Comparison of ENCODE assay signal across 2 cellular contexts in genomic region chr7:83162402-83163256, GRCh38.
TF ChIP-seq lines count a peak whose summit lies in the region.

PCLO (minus strand) TSS chr7:83162884; CDS start chr7:83162592, 292 bp downstream.

TF ChIP-seq in WTC11, 78 proteins besides CTCF, POLR2A, EP300 and RAD21 (continued from another document and continues in another):
- TF ChIP-seq ARID4B (CRISPR knock-in tag; IDR thresholded peaks at IDR 0.05; ENCODE audit: borderline replicate concordance) (peak; percentile 96), USF1 (CRISPR knock-in tag; IDR thresholded peaks at IDR 0.05) (peak; percentile 85; the same call in 1 of the 2 replicates), FOXJ3 (CRISPR knock-in tag; IDR thresholded peaks at IDR 0.05; ENCODE audit: borderline replicate concordance) (no peak), ETV6 (CRISPR knock-in tag; IDR thresholded peaks at IDR 0.05) (no peak), CBFB (CRISPR knock-in tag; IDR thresholded peaks at IDR 0.05; ENCODE audit: low read depth) (peak; percentile 88; the same call in 1 of the 2 replicates), MLX (CRISPR knock-in tag; IDR thresholded peaks at IDR 0.05) (no peak), SMAD3 (CRISPR knock-in tag; IDR thresholded peaks at IDR 0.05; ENCODE audit: borderline replicate concordance) (peak; percentile 91; the same call in 1 of the 2 replicates), ZBTB21 (CRISPR knock-in tag; IDR thresholded peaks at IDR 0.05; ENCODE audit: borderline replicate concordance) (peak; percentile 44; the same call in 1 of the 2 replicates), E2F5 (CRISPR knock-in tag; IDR thresholded peaks at IDR 0.05) (0 out of 2 replicates have a peak, but pooled peaks have one; percentile 45), ESRRA (CRISPR knock-in tag; IDR thresholded peaks at IDR 0.05; ENCODE audit: borderline replicate concordance) (peak; percentile 87; the same call in 1 of the 2 replicates), FOXP4 (CRISPR knock-in tag; IDR thresholded peaks at IDR 0.05) (peak; percentile 66; the same call in 1 of the 2 replicates), FOXP1 (CRISPR knock-in tag; IDR thresholded peaks at IDR 0.05; ENCODE audit: borderline replicate concordance) (peak; percentile 80; the same call in 1 of the 2 replicates), JUN (CRISPR knock-in tag; IDR thresholded peaks at IDR 0.05) (peak; percentile 78; the same call in 1 of the 2 replicates), TEAD1 (CRISPR knock-in tag; IDR thresholded peaks at IDR 0.05) (peak; percentile 91), GRHL2 (CRISPR knock-in tag; IDR thresholded peaks at IDR 0.05; ENCODE audit: insufficient replicate concordance, severe bottlenecking) (no peak), CREM (CRISPR knock-in tag; IDR thresholded peaks at IDR 0.05) (peak; percentile 69; the same call in 1 of the 2 replicates), NFE2L1 (CRISPR knock-in tag; IDR thresholded peaks at IDR 0.05) (peak; percentile 63; the same call in 1 of the 2 replicates), USF2 (CRISPR knock-in tag; IDR thresholded peaks at IDR 0.05) (peak; percentile 84)

TF ChIP-seq in HepG2, 621 proteins besides CTCF, POLR2A, EP300 and RAD21 (continued from another document and continues in another):
- TF ChIP-seq AKAP8 (CRISPR knock-in tag; IDR thresholded peaks at IDR 0.05) (no peak), BATF2 (CRISPR knock-in tag; IDR thresholded peaks at IDR 0.05) (0 out of 2 replicates have a peak, but pooled peaks have one; percentile 25), NFE2L1 (CRISPR knock-in tag; IDR thresholded peaks at IDR 0.05; ENCODE audit: borderline replicate concordance) (no peak), GMEB1 (CRISPR knock-in tag; IDR thresholded peaks at IDR 0.05; ENCODE audit: borderline replicate concordance) (peak; percentile 47; the same call in 1 of the 2 replicates), TMF1 (CRISPR knock-in tag; IDR thresholded peaks at IDR 0.05; ENCODE audit: low read depth) (no peak), ZNF567 (CRISPR knock-in tag; IDR thresholded peaks at IDR 0.05; ENCODE audit: borderline replicate concordance) (peak; percentile 62; the same call in 1 of the 2 replicates), PHF5A (CRISPR knock-in tag; IDR thresholded peaks at IDR 0.05; ENCODE audit: low read depth, unreplicated experiment) (no peak), DNMT1 (CRISPR knock-in tag; IDR thresholded peaks at IDR 0.05) (no peak), ZSCAN25 (CRISPR knock-in tag; IDR thresholded peaks at IDR 0.05) (0 out of 2 replicates have a peak, but pooled peaks have one; percentile 26), BORCS8-MEF2B (CRISPR knock-in tag; IDR thresholded peaks at IDR 0.05) (0 out of 2 replicates have a peak, but pooled peaks have one; percentile 34), THAP11 (CRISPR knock-in tag; IDR thresholded peaks at IDR 0.05) (peak; percentile 76), ZNF772 (CRISPR knock-in tag; IDR thresholded peaks at IDR 0.05) (peak; percentile 79; the same call in 1 of the 2 replicates), ZNF800 (CRISPR knock-in tag; IDR thresholded peaks at IDR 0.05) (no peak), CSRNP1 (CRISPR knock-in tag; IDR thresholded peaks at IDR 0.05) (0 out of 2 replicates have a peak, but pooled peaks have one; percentile 44), ZNF790 (CRISPR knock-in tag; IDR thresholded peaks at IDR 0.05; ENCODE audit: borderline replicate concordance) (peak; percentile 77; the same call in 1 of the 2 replicates), ZFYVE20 (CRISPR knock-in tag; IDR thresholded peaks at IDR 0.05; ENCODE audit: borderline replicate concordance, low read depth) (no peak), ZMAT5 (CRISPR knock-in tag; IDR thresholded peaks at IDR 0.05; ENCODE audit: borderline replicate concordance, low read depth) (no peak), ZNF317 (CRISPR knock-in tag; IDR thresholded peaks at IDR 0.05) (no peak), GATA4 (IDR thresholded peaks at IDR 0.05; ENCODE audit: borderline replicate concordance, low read depth) (no peak), DMAP1 (CRISPR knock-in tag; IDR thresholded peaks at IDR 0.05) (peak; percentile 43; the same call in 1 of the 2 replicates), ZNF225 (CRISPR knock-in tag; IDR thresholded peaks at IDR 0.05) (peak; percentile 82; the same call in 1 of the 2 replicates), AHR (CRISPR knock-in tag; IDR thresholded peaks at IDR 0.05) (0 out of 2 replicates have a peak, but pooled peaks have one; percentile 36), CERS6 (CRISPR knock-in tag; IDR thresholded peaks at IDR 0.05) (no peak), CREBL2 (CRISPR knock-in tag; IDR thresholded peaks at IDR 0.05; ENCODE audit: borderline replicate concordance) (peak; percentile 25; the same call in 1 of the 2 replicates), IKZF4 (CRISPR knock-in tag; IDR thresholded peaks at IDR 0.05; ENCODE audit: borderline replicate concordance, low read depth, not compliant biosample characterization) (no peak), TFDP2 (CRISPR knock-in tag; IDR thresholded peaks at IDR 0.05) (peak; percentile 31; the same call in 1 of the 2 replicates), ZNF850 (CRISPR knock-in tag; conservative IDR thresholded peaks at IDR 0.05) (0 out of 2 replicates have a peak, but pooled peaks have one; percentile 49), AGO2 (optimal IDR thresholded peaks at IDR 0.05; ENCODE audit: low read depth, low read length) (no peak), ZHX1 (CRISPR knock-in tag; IDR thresholded peaks at IDR 0.05; ENCODE audit: low read depth) (0 out of 2 replicates have a peak, but pooled peaks have one; percentile 42), ZBTB7A (CRISPR knock-in tag; IDR thresholded peaks at IDR 0.05) (0 out of 2 replicates have a peak, but pooled peaks have one; percentile 47), TCF12 (IDR thresholded peaks at IDR 0.05) (no peak), TCF12 (CRISPR knock-in tag; IDR thresholded peaks at IDR 0.05) (0 out of 2 replicates have a peak, but pooled peaks have one; percentile 31), ZBTB44 (CRISPR knock-in tag; IDR thresholded peaks at IDR 0.05) (no peak), ZNF598 (CRISPR knock-in tag; IDR thresholded peaks at IDR 0.05; ENCODE audit: borderline replicate concordance) (peak; percentile 87; the same call in 1 of the 2 replicates), SMAD1 (CRISPR knock-in tag; IDR thresholded peaks at IDR 0.05; ENCODE audit: borderline replicate concordance, low read depth) (peak; percentile 29; the same call in 1 of the 2 replicates), ZNF282 (IDR thresholded peaks at IDR 0.05; ENCODE audit: partially characterized antibody) (no peak), BCL6 (CRISPR knock-in tag; IDR thresholded peaks at IDR 0.05) (0 out of 2 replicates have a peak, but pooled peaks have one; percentile 21), TOE1 (CRISPR knock-in tag; IDR thresholded peaks at IDR 0.05) (no peak), ZNF777 (CRISPR knock-in tag; IDR thresholded peaks at IDR 0.05) (no peak), ZNF414 (CRISPR knock-in tag; IDR thresholded peaks at IDR 0.05) (0 out of 2 replicates have a peak, but pooled peaks have one; percentile 48)
